In the genomic region with DNA sequence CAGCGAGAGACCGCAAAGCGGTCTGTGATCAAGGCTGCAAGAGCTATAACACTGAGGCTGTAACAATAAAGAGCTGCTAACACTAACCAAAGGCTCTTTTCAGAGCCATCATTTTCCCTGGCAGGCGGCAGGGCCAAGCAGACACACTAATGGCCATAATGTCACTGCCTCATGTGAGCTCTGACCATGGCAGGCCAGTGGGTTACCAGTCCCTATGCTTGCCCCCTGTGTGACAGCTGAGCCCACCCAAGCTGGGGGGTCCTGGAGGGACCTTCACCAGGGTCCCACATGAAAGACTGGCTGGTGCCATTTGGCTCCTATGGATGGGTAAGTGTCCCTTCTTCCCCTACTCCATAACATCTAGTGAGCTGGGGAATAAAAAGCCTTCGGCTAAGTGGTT, we compare ENCODE assay signal across 32 cellular contexts.
"Had no signal": no experiment of that assay in that cellular context is flagged by ENCODE, and none has a peak within 500 bp of the region (broad histone marks: within the 10 kb centered on the region; RNA-seq: fewer than 3 reads in every experiment).

No MANE protein-coding gene starts in this region.

- DNase-seq: activated B cell treated with CpG ODN at 0.5 μM for 24 hours; activated CD4-positive, alpha-beta memory T cell treated with anti-CD3 and anti-CD28 coated beads for 36 hours; activated CD4-positive, alpha-beta T cell treated with anti-CD3 and anti-CD28 coated beads for 4 hours; activated CD4-positive, alpha-beta T cell treated with anti-CD3 and anti-CD28 coated beads, Interleukin-2, amount 10 ng/mL, durations not matched to agents 24 days and 14 days; activated CD4-positive, alpha-beta T cell treated with anti-CD3 and anti-CD28 coated beads, Interleukin-2, amount 50 U/mL, for 1 hour; activated CD4-positive, alpha-beta T cell treated with anti-CD3 and anti-CD28 coated beads, Interleukin-2, amount 50 U/mL, for 4 hours; activated CD4-positive, CD25-positive, alpha-beta regulatory T cell treated with anti-CD3 and anti-CD28 coated beads, Interleukin-2, amount 50 U/mL, for 72 hours; activated CD8-positive, alpha-beta memory T cell treated with anti-CD3 and anti-CD28 coated beads, Interleukin-2, amount 50 U/mL, for 4 hours; activated CD8-positive, alpha-beta T cell treated with anti-CD3 and anti-CD28 coated beads for 36 hours; activated effector memory CD4-positive, alpha-beta T cell treated with Interleukin-2 at 50 U/mL for 16 hours; activated gamma-delta T cell; activated naive CD4-positive, alpha-beta T cell; activated naive CD4-positive, alpha-beta T cell treated with anti-CD3 and anti-CD28 coated beads for 36 hours; activated naive CD4-positive, alpha-beta T cell treated with anti-CD3 and anti-CD28 coated beads, Interleukin-2, amount 50 U/mL, for 16 hours; activated naive CD8-positive, alpha-beta T cell treated with anti-CD3 and anti-CD28 coated beads for 36 hours; activated T-cell treated with anti-CD3 and anti-CD28 coated beads for 4 hours; activated T-cell treated with anti-CD3 and anti-CD28 coated beads, Interleukin-2, amount 50 U/mL, for 1 hour; activated T-cell treated with anti-CD3 and anti-CD28 coated beads, Interleukin-2, amount 50 U/mL, for 4 hours; activated T-cell treated with anti-CD3 and anti-CD28 coated beads, Interleukin-2, amount 50 U/mL, for 72 hours; adrenal gland; amniotic stem cell; body of pancreas; brain microvascular endothelial cell; central memory CD4-positive, alpha-beta T cell; T-helper 1 cell; T-helper 2 cell; T-helper 9 cell had no signal

- ATAC-seq: activated CD8-positive, alpha-beta T cell treated with anti-CD3 and anti-CD28 coated beads for 36 hours; activated naive CD4-positive, alpha-beta T cell treated with anti-CD3 and anti-CD28 coated beads, Interleukin-2, amount 50 U/mL, for 72 hours; activated T-cell treated with anti-CD3 and anti-CD28 coated beads, Interleukin-2, amount 50 U/mL, for 4 hours; activated T-cell treated with anti-CD3 and anti-CD28 coated beads, Interleukin-2, amount 50 U/mL, for 72 hours; body of pancreas had no signal

- H3K27me3 Mint-ChIP-seq: activated B cell treated with CpG ODN at 0.5 μM for 24 hours; activated CD4-positive, alpha-beta memory T cell treated with anti-CD3 and anti-CD28 coated beads for 36 hours; activated CD4-positive, alpha-beta T cell treated with anti-CD3 and anti-CD28 coated beads, Interleukin-2, amount 10 ng/mL, durations not matched to agents 24 days and 14 days; activated CD8-positive, alpha-beta T cell treated with anti-CD3 and anti-CD28 coated beads for 36 hours; activated naive CD8-positive, alpha-beta T cell treated with anti-CD3 and anti-CD28 coated beads for 36 hours had no signal

- H3K4me3 Mint-ChIP-seq: activated B cell treated with CpG ODN at 0.5 μM for 24 hours; activated CD4-positive, alpha-beta memory T cell treated with anti-CD3 and anti-CD28 coated beads for 36 hours; activated CD4-positive, alpha-beta T cell treated with anti-CD3 and anti-CD28 coated beads, Interleukin-2, amount 10 ng/mL, durations not matched to agents 24 days and 14 days; activated CD8-positive, alpha-beta T cell treated with anti-CD3 and anti-CD28 coated beads for 36 hours; activated naive CD4-positive, alpha-beta T cell treated with anti-CD3 and anti-CD28 coated beads for 36 hours; activated naive CD8-positive, alpha-beta T cell treated with anti-CD3 and anti-CD28 coated beads for 36 hours; activated T-cell treated with anti-CD3 and anti-CD28 coated beads, Interleukin-2, amount 50 U/mL, for 4 hours; activated T-cell treated with anti-CD3 and anti-CD28 coated beads, Interleukin-2, amount 50 U/mL, for 72 hours; activated T-helper 1 cell treated with anti-CD3 and anti-CD28 coated beads, Interleukin-12 subunit alpha, Interleukin-12 subunit beta, Interleukin-2, Interleukin-4 antibody, amounts not matched to agents 30 ng/mL and 10 ng/mL and 1 ng/mL, durations not matched to agents 14 hours and 24 hours and 36 hours; T-helper 1 cell treated with Interleukin-12 subunit alpha and Interleukin-12 subunit beta and Interleukin-4 antibody, amounts not matched to agents 30 μg/mL and 1 μg/mL, for 36 hours; T-helper 2 cell treated with Interferon-gamma antibody and Interleukin-4, amounts not matched to agents 5 μg/mL and 100 μg/mL, for 36 hours had no signal

- H3K27ac Mint-ChIP-seq: activated B cell treated with CpG ODN at 0.5 μM for 24 hours; activated CD4-positive, alpha-beta memory T cell treated with anti-CD3 and anti-CD28 coated beads for 36 hours; activated CD4-positive, alpha-beta T cell treated with anti-CD3 and anti-CD28 coated beads, Interleukin-2, amount 10 ng/mL, durations not matched to agents 24 days and 14 days; activated CD8-positive, alpha-beta T cell treated with anti-CD3 and anti-CD28 coated beads for 36 hours; activated naive CD4-positive, alpha-beta T cell treated with anti-CD3 and anti-CD28 coated beads for 36 hours; activated naive CD4-positive, alpha-beta T cell treated with anti-CD3 and anti-CD28 coated beads, Interleukin-2, amount 50 U/mL, for 72 hours; activated naive CD8-positive, alpha-beta T cell treated with anti-CD3 and anti-CD28 coated beads for 36 hours; activated T-helper 1 cell treated with anti-CD3 and anti-CD28 coated beads, Interleukin-12 subunit alpha, Interleukin-12 subunit beta, Interleukin-2, Interleukin-4 antibody, amounts not matched to agents 30 ng/mL and 10 ng/mL and 1 ng/mL, durations not matched to agents 14 hours and 24 hours and 36 hours; activated T-helper 2 cell treated with anti-CD3 and anti-CD28 coated beads, Interferon-gamma antibody, Interleukin-2, Interleukin-4, amounts not matched to agents 10 μg/mL and 5 μg/mL and 100 μg/mL, durations not matched to agents 14 hours and 24 hours and 36 hours; T-helper 1 cell treated with Interleukin-12 subunit alpha and Interleukin-12 subunit beta and Interleukin-4 antibody, amounts not matched to agents 30 μg/mL and 1 μg/mL, for 36 hours; T-helper 2 cell treated with Interferon-gamma antibody and Interleukin-4, amounts not matched to agents 5 μg/mL and 100 μg/mL, for 36 hours had no signal
